Comparison of ENCODE assay signal across 1 cellular context in the genomic region with DNA sequence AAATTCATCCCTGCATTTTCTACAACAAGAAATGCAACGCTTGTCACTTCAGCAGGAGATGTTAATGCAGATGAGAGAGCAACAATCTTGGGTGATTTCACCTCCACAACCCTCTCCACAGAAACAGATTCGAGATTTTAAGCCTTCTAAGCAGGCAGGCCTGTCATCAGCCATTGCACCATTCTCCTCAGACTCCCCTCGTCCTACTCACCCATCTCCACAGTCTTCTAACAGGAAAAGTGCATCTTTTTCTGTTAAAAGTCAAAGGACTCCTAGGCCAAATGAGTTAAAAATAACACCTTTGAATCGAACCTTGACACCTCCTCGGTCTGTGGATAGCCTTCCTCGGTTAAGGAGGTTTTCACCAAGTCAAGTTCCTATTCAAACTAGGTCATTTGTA.
TF ChIP-seq lines count a peak whose summit lies in the region.

No MANE protein-coding gene starts in this region.

TF ChIP-seq in GM12878, 131 proteins besides CTCF, POLR2A, EP300 and RAD21:
- TF ChIP-seq GABPA (IDR thresholded peaks at IDR 0.05; ENCODE audit: low read depth) (no peak), RFX5 (IDR thresholded peaks at IDR 0.05; ENCODE audit: low read depth, low read length) (no peak), NR2C2 (IDR thresholded peaks at IDR 0.05; ENCODE audit: borderline replicate concordance, control insufficient read depth, insufficient read length, low read depth) (no peak), ZNF207 (IDR thresholded peaks at IDR 0.05; ENCODE audit: borderline replicate concordance) (no peak), TAF1 (IDR thresholded peaks at IDR 0.05; ENCODE audit: borderline replicate concordance, low read depth, low read length) (no peak), MTA3 (IDR thresholded peaks at IDR 0.05; ENCODE audit: borderline replicate concordance, low read length) (no peak), MEF2A (IDR thresholded peaks at IDR 0.05; ENCODE audit: insufficient read depth, low read depth, low read length) (no peak), JUND (IDR thresholded peaks at IDR 0.05; ENCODE audit: low read depth, low read length) (no peak), IKZF1 (conservative IDR thresholded peaks at IDR 0.05) (no peak), CHD4 (IDR thresholded peaks at IDR 0.05) (no peak), CHD1 (IDR thresholded peaks at IDR 0.05; ENCODE audit: low read depth, low read length) (no peak), LARP7 (IDR thresholded peaks at IDR 0.05) (no peak), ZBTB40 (IDR thresholded peaks at IDR 0.05; ENCODE audit: borderline replicate concordance) (no peak), E4F1 (IDR thresholded peaks at IDR 0.05; ENCODE audit: borderline replicate concordance, partially characterized antibody) (no peak), HDGF (IDR thresholded peaks at IDR 0.05) (no peak), NFYA (IDR thresholded peaks at IDR 0.05; ENCODE audit: borderline replicate concordance, low read depth, low read length) (no peak), BACH1 (IDR thresholded peaks at IDR 0.05; ENCODE audit: borderline replicate concordance) (no peak)
- TF ChIP-seq, protein P1, sequence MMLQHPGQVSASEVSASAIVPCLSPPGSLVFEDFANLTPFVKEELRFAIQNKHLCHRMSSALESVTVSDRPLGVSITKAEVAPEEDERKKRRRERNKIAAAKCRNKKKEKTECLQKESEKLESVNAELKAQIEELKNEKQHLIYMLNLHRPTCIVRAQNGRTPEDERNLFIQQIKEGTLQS (IDR thresholded peaks at IDR 0.05; ENCODE audit: borderline replicate concordance, extremely low read depth, low read depth, low read length): no peak
